ENCODE assay signal across 35 cellular contexts in genomic region chr11:26782220-26782619, GRCh38.
"Had no signal": no experiment of that assay in that cellular context is flagged by ENCODE, and none has a peak within 500 bp of the region (broad histone marks: within the 10 kb centered on the region; RNA-seq: fewer than 3 reads in every experiment).

No MANE protein-coding gene starts in this region.

- H3K9me3 ChIP-seq: MG63 had no signal

- DNase-seq: Kasumi-1, MG63, MM.1S, MV-4-11, NCI-H1048, NCI-H1092, NCI-H1092 treated with DMSO at 0.1 percent for 48 hours, NCI-H1105, NCI-H1417, NCI-H1417 treated with DMSO at 0.1 percent for 48 hours, NCI-H1436, NCI-H1436 treated with DMSO at 0.1 percent for 48 hours, NCI-H146, NCI-H1694, NCI-H1694 treated with DMSO at 0.1 percent for 48 hours, NCI-H187, NCI-H187 treated with DMSO at 0.1 percent for 48 hours, NCI-H1930, NCI-H2029, NCI-H2029 treated with DMSO at 0.1 percent for 48 hours, NCI-H2081, NCI-H2081 treated with DMSO at 0.1 percent for 48 hours, NCI-H2107, NCI-H2171, NCI-H2171 treated with DMSO at 0.1 percent for 48 hours, NCI-H2227 treated with DMSO at 0.1 percent for 48 hours, NCI-H226, NCI-H345, NCI-H446, NCI-H446 treated with DMSO at 0.1 percent for 48 hours, NCI-H510A, NCI-H510A treated with DMSO at 0.1 percent for 48 hours, NCI-H524, NCI-H524 treated with DMSO at 0.1 percent for 48 hours, NCI-H526 had no signal

- H3K27me3 ChIP-seq: MG63 had no signal

- H3K36me3 ChIP-seq: MG63 had no signal

- H3K4me3 ChIP-seq: MG63 had no signal
